In genomic region chrX:46649421-46650260, GRCh38 we compare ENCODE assay signal across 10 cellular contexts.
DNase-seq lines count a peak whose midpoint lies in the region; ATAC-seq, FAIRE-seq and TF ChIP-seq lines count a peak whose summit lies in the region.
"Had no signal": no experiment of that assay in that cellular context is flagged by ENCODE, and none has a peak within 500 bp of the region (broad histone marks: within the 10 kb centered on the region; RNA-seq: fewer than 3 reads in every experiment).

No MANE protein-coding gene starts in this region.

- dilution Hi-C loops in endothelial cell of umbilical vein (cut with MboI; ENCODE audit: extremely low pct_ligation_motif_present, low sequenced_read_pairs) = no loop called here

- no peaks in the 10 kb centered on the region for H3K9me1 ChIP-seq in endothelial cell of umbilical vein (replicated peaks; ENCODE audit: control insufficient read depth, extremely low read depth, insufficient read depth, low read length)

- TF ChIP-seq EP300 in ovary (IDR thresholded peaks at IDR 0.05) = no peak

- BruUV-seq in endothelial cell of umbilical vein (replicated peaks; lab: Mats Ljungman, UMichigan) = no TSS peak

- POLR2A ChIA-PET in endothelial cell of umbilical vein (lab: Charles Lee) = no interaction called here

- H3K9me3 ChIP-seq in endothelial cell of umbilical vein (replicated peaks; ENCODE audit: control insufficient read depth, insufficient read depth, low read length) (no peaks in the 10 kb centered on the region), ovary (no peaks in the 10 kb centered on the region)
- H3K9me3 ChIP-seq: ascending aorta had no signal

- TF ChIP-seq POLR2A in endothelial cell of umbilical vein (IDR thresholded peaks at IDR 0.05; ENCODE audit: low read depth, low read length) = no peak
- TF ChIP-seq POLR2A in ovary (IDR thresholded peaks at IDR 0.05) = no peak

- no peak for TF ChIP-seq CTCF in endothelial cell of umbilical vein (IDR thresholded peaks at IDR 0.05; ENCODE audit: extremely low read depth in 1 of 2, insufficient read depth in 1 of 2, low read depth in 1 of 2, low read length in 2 of 2)
- no peak for TF ChIP-seq CTCF in ovary (IDR thresholded peaks at IDR 0.05)

- H3K4me1 ChIP-seq in endothelial cell of umbilical vein (ENCODE audit: control insufficient read depth, extremely low read depth, insufficient read depth, low read length) = peaks cover 12% of the 10 kb centered on the region
- H3K4me1 ChIP-seq in ovary (ENCODE audit: insufficient read depth) = no peaks in the 10 kb centered on the region
- H3K4me1 ChIP-seq: ascending aorta had no signal

- no peak overlapping the region for H3K4me3 ChIP-seq in endothelial cell of umbilical vein (replicated peaks in 1 of 3; ENCODE audit: insufficient read depth in 1 of 3, low read depth in 1 of 3, low read length in 3 of 3)
- no peak overlapping the region for H3K4me3 ChIP-seq in ovary
- H3K4me3 ChIP-seq: ascending aorta had no signal

- no peak for ATAC-seq in GM21526 (IDR thresholded peaks at IDR 0.05; ENCODE audit: low FRiP score, unreplicated experiment)
- ATAC-seq in HG03095 (IDR thresholded peaks at IDR 0.05; ENCODE audit: unreplicated experiment) = no peak
- ATAC-seq: stimulated activated effector memory CD8-positive, alpha-beta T cell treated with anti-CD3 and anti-CD28 coated beads, Interleukin-12 subunit alpha, Interleukin-12 subunit beta, amount 100 ng/mL, for 72 hours had no signal

- FAIRE-seq in GM19239 (lab: Jason Lieb, UNC) (peak; percentile 86), endothelial cell of umbilical vein (lab: Jason Lieb, UNC) (peak; percentile 94)

- H2AFZ ChIP-seq in endothelial cell of umbilical vein (ENCODE audit: low read depth, low read length) = no peak overlapping the region

- 37 to 45% (median 42%) methylated on average over 7 of the region's 7 CpGs for WGBS in ovary, 3 donors

- peak overlapping the region; percentile 36 for H3K4me2 ChIP-seq in endothelial cell of umbilical vein (ENCODE audit: insufficient read depth, low read length)

- no peak for DNase-seq in GM19239 (ENCODE audit: insufficient read length, low spot score)
- DNase-seq in NOMO-1 (lab: John Stamatoyannopoulos, UW; ENCODE audit: unreplicated experiment in 2 of 2) = peak; percentile 22 to 39
- peak; percentile 56 for DNase-seq in endothelial cell of umbilical vein (ENCODE audit: low read depth, low spot score)
- peak; percentile 46 to 63 (median 60) for DNase-seq in ovary
- DNase-seq in stimulated activated naive CD4-positive, alpha-beta T cell (lab: John Stamatoyannopoulos, UW) = no peak
- DNase-seq in HPDE6-E6E7 (ENCODE audit: extremely low spot score) = no peak

- peak overlapping the region; percentile 9 for H3K9ac ChIP-seq in endothelial cell of umbilical vein (replicated peaks; ENCODE audit: extremely low read depth, insufficient read depth, low read length)

- H3K36me3 ChIP-seq in endothelial cell of umbilical vein (ENCODE audit: control insufficient read depth in 2 of 2, extremely low read depth in 1 of 2, insufficient read depth in 2 of 2, low read length in 2 of 2) (no peaks in the 10 kb centered on the region), ovary (no peaks in the 10 kb centered on the region)
- H3K36me3 ChIP-seq: ascending aorta had no signal

- no peaks in the 10 kb centered on the region for H3K79me2 ChIP-seq in endothelial cell of umbilical vein (ENCODE audit: control insufficient read depth, insufficient read depth, low read length)

- intact Hi-C loops in endothelial cell of umbilical vein (cut with micrococcal nuclease) = no loop called here
- intact Hi-C loops in ovary (cut with DNase I) = loop anchor here in 2 of 4 donors (5.0 to 10.0 kb wide), 2 partner anchors 75 to 77 kb away; partner anchors contain the start of gene CHST7 (in 2 of the 2)

- H3K27me3 ChIP-seq in endothelial cell of umbilical vein (ENCODE audit: control insufficient read depth in 2 of 2, insufficient read depth in 2 of 2, low read length in 2 of 2) (no peaks in the 10 kb centered on the region), ovary (no peaks in the 10 kb centered on the region)
- H3K27me3 ChIP-seq: ascending aorta had no signal

- no peak overlapping the region for H3K27ac ChIP-seq in endothelial cell of umbilical vein (ENCODE audit: insufficient read depth, low read depth, low read length)
- H3K27ac ChIP-seq in ovary = no peak overlapping the region
- H3K27ac ChIP-seq: ascending aorta had no signal

- CTCF ChIA-PET in endothelial cell of umbilical vein (lab: Charles Lee) = interaction anchor here (0.8 to 3.0 kb wide), 5 partner anchors 33 to 444 kb away, joined by 3 to 10 read pairs (median 3); no protein-coding TSS in a partner anchor

- H4K20me1 ChIP-seq in endothelial cell of umbilical vein (replicated peaks; ENCODE audit: control insufficient read depth, extremely low read depth, insufficient read depth, low read length) = no peaks in the 10 kb centered on the region

TF ChIP-seq in endothelial cell of umbilical vein, 7 proteins besides CTCF, POLR2A, EP300 and RAD21:
- no peak for TF ChIP-seq POLR2AphosphoS5 (IDR thresholded peaks at IDR 0.05; ENCODE audit: insufficient read depth, low read depth, low read length)
- no peak for TF ChIP-seq FOS (IDR thresholded peaks at IDR 0.05; ENCODE audit: borderline replicate concordance, insufficient read depth, low read length)
- TF ChIP-seq MYC (IDR thresholded peaks at IDR 0.05; ENCODE audit: low read depth, low read length) = no peak
- no peak for TF ChIP-seq JUN (IDR thresholded peaks at IDR 0.05; ENCODE audit: borderline replicate concordance, insufficient read depth, insufficient read length, low read depth)
- no peak for TF ChIP-seq GATA2 (IDR thresholded peaks at IDR 0.05; ENCODE audit: insufficient read depth, insufficient read length, low read depth, low read length)
- no peak for TF ChIP-seq EZH2 (IDR thresholded peaks at IDR 0.05; ENCODE audit: borderline replicate concordance, low read depth, low read length, severe bottlenecking)
- TF ChIP-seq, protein P1, sequence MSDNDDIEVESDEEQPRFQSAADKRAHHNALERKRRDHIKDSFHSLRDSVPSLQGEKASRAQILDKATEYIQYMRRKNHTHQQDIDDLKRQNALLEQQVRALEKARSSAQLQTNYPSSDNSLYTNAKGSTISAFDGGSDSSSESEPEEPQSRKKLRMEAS (IDR thresholded peaks at IDR 0.05; ENCODE audit: insufficient read depth, insufficient read length) = no peak

Comparison
In these comparisons a context has a peak if more than half of its experiments do, and no peak if none do; other contexts are left out.
1. DNase-seq: peak in NOMO-1 (2 of 2), endothelial cell of umbilical vein (single experiment) and ovary (5 of 5); none in GM19239 (single experiment), stimulated activated naive CD4-positive, alpha-beta T cell (0 of 6) and HPDE6-E6E7 (single experiment).